1 cellular context compared by ENCODE assay signal in the genomic region with DNA sequence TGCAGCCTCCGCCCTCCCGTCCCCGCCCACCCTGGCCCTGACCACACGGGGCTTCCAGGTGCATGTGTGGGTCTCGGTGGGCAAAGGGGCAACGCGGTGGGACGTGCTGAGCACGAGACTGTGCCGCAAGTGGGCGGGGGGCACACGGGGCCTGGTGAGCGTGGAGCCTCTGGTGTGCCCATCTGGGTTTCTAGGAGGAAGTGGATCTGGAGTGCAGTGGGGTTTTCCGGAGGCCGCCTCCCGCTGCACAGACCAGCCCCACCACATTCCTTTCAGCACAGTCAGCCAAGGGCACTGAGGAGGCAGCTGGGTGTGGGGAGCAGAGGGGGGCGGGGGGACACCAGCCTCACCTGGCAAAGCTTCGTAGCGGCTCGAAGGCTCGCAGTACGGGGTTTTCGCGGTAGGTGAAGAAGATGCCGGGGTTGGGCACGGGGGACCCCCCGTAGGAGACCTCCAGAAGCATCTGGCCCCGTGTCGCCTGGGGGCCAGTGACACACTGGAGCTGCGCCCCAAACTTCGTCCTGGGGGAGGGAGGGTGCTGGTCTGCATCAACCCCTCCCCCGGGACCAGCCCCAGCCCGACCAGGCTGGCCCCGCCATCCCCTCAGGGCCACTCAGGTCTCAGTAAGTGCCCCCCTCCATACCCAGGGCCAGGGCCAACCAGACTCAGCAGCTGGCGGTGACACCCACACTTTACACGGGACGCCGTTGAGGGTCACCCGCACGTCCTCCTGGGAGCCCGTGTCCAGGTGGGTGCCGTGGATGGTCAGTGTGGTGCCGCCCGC.
TF ChIP-seq lines count a peak whose summit lies in the region.

No MANE protein-coding gene starts in this region.

TF ChIP-seq in GM23338, 12 proteins besides CTCF, POLR2A, EP300 and RAD21 (continued from another document):
- TF ChIP-seq, protein P1, sequence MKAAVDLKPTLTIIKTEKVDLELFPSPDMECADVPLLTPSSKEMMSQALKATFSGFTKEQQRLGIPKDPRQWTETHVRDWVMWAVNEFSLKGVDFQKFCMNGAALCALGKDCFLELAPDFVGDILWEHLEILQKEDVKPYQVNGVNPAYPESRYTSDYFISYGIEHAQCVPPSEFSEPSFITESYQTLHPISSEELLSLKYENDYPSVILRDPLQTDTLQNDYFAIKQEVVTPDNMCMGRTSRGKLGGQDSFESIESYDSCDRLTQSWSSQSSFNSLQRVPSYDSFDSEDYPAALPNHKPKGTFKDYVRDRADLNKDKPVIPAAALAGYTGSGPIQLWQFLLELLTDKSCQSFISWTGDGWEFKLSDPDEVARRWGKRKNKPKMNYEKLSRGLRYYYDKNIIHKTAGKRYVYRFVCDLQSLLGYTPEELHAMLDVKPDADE (IDR thresholded peaks at IDR 0.05), result no peak
- TF ChIP-seq REST (IDR thresholded peaks at IDR 0.05; ENCODE audit: unreplicated experiment) (no peak), POLR2AphosphoS5 (IDR thresholded peaks at IDR 0.05; ENCODE audit: low read depth) (no peak), STAT1 (IDR thresholded peaks at IDR 0.05; ENCODE audit: unreplicated experiment) (no peak), JUNB (IDR thresholded peaks at IDR 0.05; ENCODE audit: unreplicated experiment) (no peak), CREB1 (CRISPR knock-in tag; IDR thresholded peaks at IDR 0.05; ENCODE audit: low read depth) (no peak)
